Comparison of ENCODE assay signal across 1 cellular context in genomic region chr2:74646201-74646600, GRCh38.
TF ChIP-seq lines count a peak whose summit lies in the region.

No MANE protein-coding gene starts in this region.

TF ChIP-seq in HCT116, 20 proteins besides CTCF, POLR2A, EP300 and RAD21 (continued from another document):
- TF ChIP-seq, protein P1, sequence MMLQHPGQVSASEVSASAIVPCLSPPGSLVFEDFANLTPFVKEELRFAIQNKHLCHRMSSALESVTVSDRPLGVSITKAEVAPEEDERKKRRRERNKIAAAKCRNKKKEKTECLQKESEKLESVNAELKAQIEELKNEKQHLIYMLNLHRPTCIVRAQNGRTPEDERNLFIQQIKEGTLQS (IDR thresholded peaks at IDR 0.05), result no peak
- TF ChIP-seq REST (IDR thresholded peaks at IDR 0.05; ENCODE audit: low read depth), result no peak
- no peak for TF ChIP-seq YY1 (IDR thresholded peaks at IDR 0.05; ENCODE audit: extremely low read depth, insufficient replicate concordance, low read depth, low read length)
- no peak for TF ChIP-seq ZFX (IDR thresholded peaks at IDR 0.05)
- TF ChIP-seq FOSL1 (IDR thresholded peaks at IDR 0.05; ENCODE audit: low read depth), result no peak
- no peak for TF ChIP-seq SIN3A (IDR thresholded peaks at IDR 0.05; ENCODE audit: low read depth)
- TF ChIP-seq JUND (IDR thresholded peaks at IDR 0.05), result no peak
- TF ChIP-seq CBX3 (IDR thresholded peaks at IDR 0.05; ENCODE audit: low read depth), result no peak
